In the genomic region with DNA sequence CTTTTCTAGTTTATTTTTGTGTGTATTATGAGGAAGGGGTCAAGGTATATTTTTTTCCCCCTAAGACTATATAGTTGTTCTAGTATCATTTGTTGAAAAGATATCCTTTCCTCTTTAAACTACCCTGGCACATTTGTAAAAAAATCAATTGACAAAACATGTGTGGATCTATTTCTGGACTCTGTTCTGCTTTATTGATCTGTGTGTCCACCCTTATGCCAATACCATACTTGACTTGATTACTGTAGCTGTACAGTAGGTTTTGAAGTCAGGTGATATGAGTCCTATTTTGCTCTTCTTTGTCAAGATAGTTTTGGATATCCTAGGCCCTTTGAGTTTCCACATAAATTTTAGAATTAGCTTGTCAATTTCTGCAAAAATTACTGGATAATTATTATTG, we compare ENCODE assay signal across 2 cellular contexts.
TF ChIP-seq lines count a peak whose summit lies in the region.

No MANE protein-coding gene starts in this region.

TF ChIP-seq in HCT116, 20 proteins besides CTCF, POLR2A, EP300 and RAD21:
- no peak for TF ChIP-seq SRF (IDR thresholded peaks at IDR 0.05; ENCODE audit: low read depth)
- no peak for TF ChIP-seq JUND (IDR thresholded peaks at IDR 0.05)
- no peak for TF ChIP-seq ELF1 (IDR thresholded peaks at IDR 0.05; ENCODE audit: borderline replicate concordance, low read depth)
- no peak for TF ChIP-seq SP1 (IDR thresholded peaks at IDR 0.05; ENCODE audit: low read depth)
- TF ChIP-seq CEBPB (IDR thresholded peaks at IDR 0.05; ENCODE audit: low read depth): no peak
- no peak for TF ChIP-seq SIN3A (IDR thresholded peaks at IDR 0.05; ENCODE audit: low read depth)
- TF ChIP-seq ZNF274 (IDR thresholded peaks at IDR 0.05; ENCODE audit: low read depth, low read length): no peak
- no peak for TF ChIP-seq CBX3 (IDR thresholded peaks at IDR 0.05; ENCODE audit: low read depth)
- no peak for TF ChIP-seq ZFX (IDR thresholded peaks at IDR 0.05)
- TF ChIP-seq EZH2 (IDR thresholded peaks at IDR 0.05): no peak
- TF ChIP-seq POLR2AphosphoS5 (IDR thresholded peaks at IDR 0.05; ENCODE audit: low read depth, low read length): no peak
- TF ChIP-seq, protein P1, sequence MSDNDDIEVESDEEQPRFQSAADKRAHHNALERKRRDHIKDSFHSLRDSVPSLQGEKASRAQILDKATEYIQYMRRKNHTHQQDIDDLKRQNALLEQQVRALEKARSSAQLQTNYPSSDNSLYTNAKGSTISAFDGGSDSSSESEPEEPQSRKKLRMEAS (IDR thresholded peaks at IDR 0.05): no peak

TF ChIP-seq in HepG2, 621 proteins besides CTCF, POLR2A, EP300 and RAD21 (continues in another document):
- TF ChIP-seq, protein P2, sequence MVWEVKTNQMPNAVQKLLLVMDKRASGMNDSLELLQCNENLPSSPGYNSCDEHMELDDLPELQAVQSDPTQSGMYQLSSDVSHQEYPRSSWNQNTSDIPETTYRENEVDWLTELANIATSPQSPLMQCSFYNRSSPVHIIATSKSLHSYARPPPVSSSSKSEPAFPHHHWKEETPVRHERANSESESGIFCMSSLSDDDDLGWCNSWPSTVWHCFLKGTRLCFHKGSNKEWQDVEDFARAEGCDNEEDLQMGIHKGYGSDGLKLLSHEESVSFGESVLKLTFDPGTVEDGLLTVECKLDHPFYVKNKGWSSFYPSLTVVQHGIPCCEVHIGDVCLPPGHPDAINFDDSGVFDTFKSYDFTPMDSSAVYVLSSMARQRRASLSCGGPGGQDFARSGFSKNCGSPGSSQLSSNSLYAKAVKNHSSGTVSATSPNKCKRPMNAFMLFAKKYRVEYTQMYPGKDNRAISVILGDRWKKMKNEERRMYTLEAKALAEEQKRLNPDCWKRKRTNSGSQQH (CRISPR knock-in tag; IDR thresholded peaks at IDR 0.05; ENCODE audit: low read depth): no peak
- TF ChIP-seq, protein P3, sequence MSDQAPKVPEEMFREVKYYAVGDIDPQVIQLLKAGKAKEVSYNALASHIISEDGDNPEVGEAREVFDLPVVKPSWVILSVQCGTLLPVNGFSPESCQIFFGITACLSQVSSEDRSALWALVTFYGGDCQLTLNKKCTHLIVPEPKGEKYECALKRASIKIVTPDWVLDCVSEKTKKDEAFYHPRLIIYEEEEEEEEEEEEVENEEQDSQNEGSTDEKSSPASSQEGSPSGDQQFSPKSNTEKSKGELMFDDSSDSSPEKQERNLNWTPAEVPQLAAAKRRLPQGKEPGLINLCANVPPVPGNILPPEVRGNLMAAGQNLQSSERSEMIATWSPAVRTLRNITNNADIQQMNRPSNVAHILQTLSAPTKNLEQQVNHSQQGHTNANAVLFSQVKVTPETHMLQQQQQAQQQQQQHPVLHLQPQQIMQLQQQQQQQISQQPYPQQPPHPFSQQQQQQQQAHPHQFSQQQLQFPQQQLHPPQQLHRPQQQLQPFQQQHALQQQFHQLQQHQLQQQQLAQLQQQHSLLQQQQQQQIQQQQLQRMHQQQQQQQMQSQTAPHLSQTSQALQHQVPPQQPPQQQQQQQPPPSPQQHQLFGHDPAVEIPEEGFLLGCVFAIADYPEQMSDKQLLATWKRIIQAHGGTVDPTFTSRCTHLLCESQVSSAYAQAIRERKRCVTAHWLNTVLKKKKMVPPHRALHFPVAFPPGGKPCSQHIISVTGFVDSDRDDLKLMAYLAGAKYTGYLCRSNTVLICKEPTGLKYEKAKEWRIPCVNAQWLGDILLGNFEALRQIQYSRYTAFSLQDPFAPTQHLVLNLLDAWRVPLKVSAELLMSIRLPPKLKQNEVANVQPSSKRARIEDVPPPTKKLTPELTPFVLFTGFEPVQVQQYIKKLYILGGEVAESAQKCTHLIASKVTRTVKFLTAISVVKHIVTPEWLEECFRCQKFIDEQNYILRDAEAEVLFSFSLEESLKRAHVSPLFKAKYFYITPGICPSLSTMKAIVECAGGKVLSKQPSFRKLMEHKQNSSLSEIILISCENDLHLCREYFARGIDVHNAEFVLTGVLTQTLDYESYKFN (CRISPR knock-in tag; conservative IDR thresholded peaks at IDR 0.05): peak; percentile 83
- TF ChIP-seq, protein P4, sequence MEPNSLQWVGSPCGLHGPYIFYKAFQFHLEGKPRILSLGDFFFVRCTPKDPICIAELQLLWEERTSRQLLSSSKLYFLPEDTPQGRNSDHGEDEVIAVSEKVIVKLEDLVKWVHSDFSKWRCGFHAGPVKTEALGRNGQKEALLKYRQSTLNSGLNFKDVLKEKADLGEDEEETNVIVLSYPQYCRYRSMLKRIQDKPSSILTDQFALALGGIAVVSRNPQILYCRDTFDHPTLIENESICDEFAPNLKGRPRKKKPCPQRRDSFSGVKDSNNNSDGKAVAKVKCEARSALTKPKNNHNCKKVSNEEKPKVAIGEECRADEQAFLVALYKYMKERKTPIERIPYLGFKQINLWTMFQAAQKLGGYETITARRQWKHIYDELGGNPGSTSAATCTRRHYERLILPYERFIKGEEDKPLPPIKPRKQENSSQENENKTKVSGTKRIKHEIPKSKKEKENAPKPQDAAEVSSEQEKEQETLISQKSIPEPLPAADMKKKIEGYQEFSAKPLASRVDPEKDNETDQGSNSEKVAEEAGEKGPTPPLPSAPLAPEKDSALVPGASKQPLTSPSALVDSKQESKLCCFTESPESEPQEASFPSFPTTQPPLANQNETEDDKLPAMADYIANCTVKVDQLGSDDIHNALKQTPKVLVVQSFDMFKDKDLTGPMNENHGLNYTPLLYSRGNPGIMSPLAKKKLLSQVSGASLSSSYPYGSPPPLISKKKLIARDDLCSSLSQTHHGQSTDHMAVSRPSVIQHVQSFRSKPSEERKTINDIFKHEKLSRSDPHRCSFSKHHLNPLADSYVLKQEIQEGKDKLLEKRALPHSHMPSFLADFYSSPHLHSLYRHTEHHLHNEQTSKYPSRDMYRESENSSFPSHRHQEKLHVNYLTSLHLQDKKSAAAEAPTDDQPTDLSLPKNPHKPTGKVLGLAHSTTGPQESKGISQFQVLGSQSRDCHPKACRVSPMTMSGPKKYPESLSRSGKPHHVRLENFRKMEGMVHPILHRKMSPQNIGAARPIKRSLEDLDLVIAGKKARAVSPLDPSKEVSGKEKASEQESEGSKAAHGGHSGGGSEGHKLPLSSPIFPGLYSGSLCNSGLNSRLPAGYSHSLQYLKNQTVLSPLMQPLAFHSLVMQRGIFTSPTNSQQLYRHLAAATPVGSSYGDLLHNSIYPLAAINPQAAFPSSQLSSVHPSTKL (CRISPR knock-in tag; IDR thresholded peaks at IDR 0.05): peak; percentile 47
- TF ChIP-seq, protein P5, sequence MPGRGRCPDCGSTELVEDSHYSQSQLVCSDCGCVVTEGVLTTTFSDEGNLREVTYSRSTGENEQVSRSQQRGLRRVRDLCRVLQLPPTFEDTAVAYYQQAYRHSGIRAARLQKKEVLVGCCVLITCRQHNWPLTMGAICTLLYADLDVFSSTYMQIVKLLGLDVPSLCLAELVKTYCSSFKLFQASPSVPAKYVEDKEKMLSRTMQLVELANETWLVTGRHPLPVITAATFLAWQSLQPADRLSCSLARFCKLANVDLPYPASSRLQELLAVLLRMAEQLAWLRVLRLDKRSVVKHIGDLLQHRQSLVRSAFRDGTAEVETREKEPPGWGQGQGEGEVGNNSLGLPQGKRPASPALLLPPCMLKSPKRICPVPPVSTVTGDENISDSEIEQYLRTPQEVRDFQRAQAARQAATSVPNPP (CRISPR knock-in tag; IDR thresholded peaks at IDR 0.05): no peak
- TF ChIP-seq ETV6 (CRISPR knock-in tag; conservative IDR thresholded peaks at IDR 0.05): no peak
- no peak for TF ChIP-seq SOX6 (IDR thresholded peaks at IDR 0.05)
- TF ChIP-seq SOX6 (CRISPR knock-in tag; IDR thresholded peaks at IDR 0.05): peak; percentile 35; the same call in 1 of the 2 replicates
- 0 out of 2 replicates have a peak, but pooled peaks have one; percentile 30 for TF ChIP-seq ATF1 (CRISPR knock-in tag; IDR thresholded peaks at IDR 0.05)
- TF ChIP-seq, protein P6, sequence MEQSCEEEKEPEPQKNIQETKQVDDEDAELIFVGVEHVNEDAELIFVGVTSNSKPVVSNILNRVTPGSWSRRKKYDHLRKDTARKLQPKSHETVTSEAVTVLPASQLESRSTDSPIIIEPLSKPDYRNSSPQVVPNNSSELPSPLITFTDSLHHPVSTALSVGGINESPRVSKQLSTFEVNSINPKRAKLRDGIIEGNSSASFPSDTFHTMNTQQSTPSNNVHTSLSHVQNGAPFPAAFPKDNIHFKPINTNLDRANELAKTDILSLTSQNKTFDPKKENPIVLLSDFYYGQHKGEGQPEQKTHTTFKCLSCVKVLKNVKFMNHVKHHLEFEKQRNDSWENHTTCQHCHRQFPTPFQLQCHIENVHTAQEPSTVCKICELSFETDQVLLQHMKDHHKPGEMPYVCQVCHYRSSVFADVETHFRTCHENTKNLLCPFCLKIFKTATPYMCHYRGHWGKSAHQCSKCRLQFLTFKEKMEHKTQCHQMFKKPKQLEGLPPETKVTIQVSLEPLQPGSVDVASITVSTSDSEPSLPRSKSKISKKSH (CRISPR knock-in tag; IDR thresholded peaks at IDR 0.05; ENCODE audit: borderline replicate concordance): no peak
- TF ChIP-seq GFI1 (CRISPR knock-in tag; IDR thresholded peaks at IDR 0.05; ENCODE audit: borderline replicate concordance): no peak
- TF ChIP-seq, protein P7, sequence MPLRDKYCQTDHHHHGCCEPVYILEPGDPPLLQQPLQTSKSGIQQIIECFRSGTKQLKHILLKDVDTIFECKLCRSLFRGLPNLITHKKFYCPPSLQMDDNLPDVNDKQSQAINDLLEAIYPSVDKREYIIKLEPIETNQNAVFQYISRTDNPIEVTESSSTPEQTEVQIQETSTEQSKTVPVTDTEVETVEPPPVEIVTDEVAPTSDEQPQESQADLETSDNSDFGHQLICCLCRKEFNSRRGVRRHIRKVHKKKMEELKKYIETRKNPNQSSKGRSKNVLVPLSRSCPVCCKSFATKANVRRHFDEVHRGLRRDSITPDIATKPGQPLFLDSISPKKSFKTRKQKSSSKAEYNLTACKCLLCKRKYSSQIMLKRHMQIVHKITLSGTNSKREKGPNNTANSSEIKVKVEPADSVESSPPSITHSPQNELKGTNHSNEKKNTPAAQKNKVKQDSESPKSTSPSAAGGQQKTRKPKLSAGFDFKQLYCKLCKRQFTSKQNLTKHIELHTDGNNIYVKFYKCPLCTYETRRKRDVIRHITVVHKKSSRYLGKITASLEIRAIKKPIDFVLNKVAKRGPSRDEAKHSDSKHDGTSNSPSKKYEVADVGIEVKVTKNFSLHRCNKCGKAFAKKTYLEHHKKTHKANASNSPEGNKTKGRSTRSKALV (CRISPR knock-in tag; IDR thresholded peaks at IDR 0.05): no peak
- TF ChIP-seq, protein P8, sequence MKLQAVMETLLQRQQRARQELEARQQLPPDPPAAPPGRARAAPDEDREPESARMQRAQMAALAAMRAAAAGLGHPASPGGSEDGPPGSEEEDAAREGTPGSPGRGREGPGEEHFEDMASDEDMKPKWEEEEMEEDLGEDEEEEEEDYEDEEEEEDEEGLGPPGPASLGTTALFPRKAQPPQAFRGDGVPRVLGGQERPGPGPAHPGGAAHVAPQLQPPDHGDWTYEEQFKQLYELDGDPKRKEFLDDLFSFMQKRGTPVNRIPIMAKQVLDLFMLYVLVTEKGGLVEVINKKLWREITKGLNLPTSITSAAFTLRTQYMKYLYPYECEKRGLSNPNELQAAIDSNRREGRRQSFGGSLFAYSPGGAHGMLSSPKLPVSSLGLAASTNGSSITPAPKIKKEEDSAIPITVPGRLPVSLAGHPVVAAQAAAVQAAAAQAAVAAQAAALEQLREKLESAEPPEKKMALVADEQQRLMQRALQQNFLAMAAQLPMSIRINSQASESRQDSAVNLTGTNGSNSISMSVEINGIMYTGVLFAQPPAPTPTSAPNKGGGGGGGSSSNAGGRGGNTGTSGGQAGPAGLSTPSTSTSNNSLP (IDR thresholded peaks at IDR 0.05; ENCODE audit: low read depth, low read length): peak; percentile 87
- TF ChIP-seq, protein P9, sequence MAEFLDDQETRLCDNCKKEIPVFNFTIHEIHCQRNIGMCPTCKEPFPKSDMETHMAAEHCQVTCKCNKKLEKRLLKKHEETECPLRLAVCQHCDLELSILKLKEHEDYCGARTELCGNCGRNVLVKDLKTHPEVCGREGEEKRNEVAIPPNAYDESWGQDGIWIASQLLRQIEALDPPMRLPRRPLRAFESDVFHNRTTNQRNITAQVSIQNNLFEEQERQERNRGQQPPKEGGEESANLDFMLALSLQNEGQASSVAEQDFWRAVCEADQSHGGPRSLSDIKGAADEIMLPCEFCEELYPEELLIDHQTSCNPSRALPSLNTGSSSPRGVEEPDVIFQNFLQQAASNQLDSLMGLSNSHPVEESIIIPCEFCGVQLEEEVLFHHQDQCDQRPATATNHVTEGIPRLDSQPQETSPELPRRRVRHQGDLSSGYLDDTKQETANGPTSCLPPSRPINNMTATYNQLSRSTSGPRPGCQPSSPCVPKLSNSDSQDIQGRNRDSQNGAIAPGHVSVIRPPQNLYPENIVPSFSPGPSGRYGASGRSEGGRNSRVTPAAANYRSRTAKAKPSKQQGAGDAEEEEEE (CRISPR knock-in tag; IDR thresholded peaks at IDR 0.05; ENCODE audit: borderline replicate concordance): no peak
- TF ChIP-seq MIXL1 (CRISPR knock-in tag; IDR thresholded peaks at IDR 0.05): peak; percentile 37; the same call in 1 of the 2 replicates
- TF ChIP-seq KAT2B (IDR thresholded peaks at IDR 0.05; ENCODE audit: borderline replicate concordance, low read depth, low read length): peak; percentile 99
- peak; percentile 75 for TF ChIP-seq MEF2D (CRISPR knock-in tag; IDR thresholded peaks at IDR 0.05)
- TF ChIP-seq HNF4G (IDR thresholded peaks at IDR 0.05; ENCODE audit: borderline replicate concordance, low read depth, low read length): 0 out of 2 replicates have a peak, but pooled peaks have one; percentile 42
- no peak for TF ChIP-seq HNF4G (CRISPR knock-in tag; IDR thresholded peaks at IDR 0.05; ENCODE audit: borderline replicate concordance, low read depth)
- peak; percentile 42; the same call in 1 of the 2 replicates for TF ChIP-seq FOXA3 (CRISPR knock-in tag; IDR thresholded peaks at IDR 0.05)
- 0 out of 2 replicates have a peak, but pooled peaks have one; percentile 34 for TF ChIP-seq NFIC (IDR thresholded peaks at IDR 0.05; ENCODE audit: low read length)
- TF ChIP-seq, protein P10, sequence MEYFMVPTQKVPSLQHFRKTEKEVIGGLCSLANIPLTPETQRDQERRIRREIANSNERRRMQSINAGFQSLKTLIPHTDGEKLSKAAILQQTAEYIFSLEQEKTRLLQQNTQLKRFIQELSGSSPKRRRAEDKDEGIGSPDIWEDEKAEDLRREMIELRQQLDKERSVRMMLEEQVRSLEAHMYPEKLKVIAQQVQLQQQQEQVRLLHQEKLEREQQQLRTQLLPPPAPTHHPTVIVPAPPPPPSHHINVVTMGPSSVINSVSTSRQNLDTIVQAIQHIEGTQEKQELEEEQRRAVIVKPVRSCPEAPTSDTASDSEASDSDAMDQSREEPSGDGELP (IDR thresholded peaks at IDR 0.05; ENCODE audit: borderline replicate concordance, low read depth): peak; percentile 51
- TF ChIP-seq, protein P11, sequence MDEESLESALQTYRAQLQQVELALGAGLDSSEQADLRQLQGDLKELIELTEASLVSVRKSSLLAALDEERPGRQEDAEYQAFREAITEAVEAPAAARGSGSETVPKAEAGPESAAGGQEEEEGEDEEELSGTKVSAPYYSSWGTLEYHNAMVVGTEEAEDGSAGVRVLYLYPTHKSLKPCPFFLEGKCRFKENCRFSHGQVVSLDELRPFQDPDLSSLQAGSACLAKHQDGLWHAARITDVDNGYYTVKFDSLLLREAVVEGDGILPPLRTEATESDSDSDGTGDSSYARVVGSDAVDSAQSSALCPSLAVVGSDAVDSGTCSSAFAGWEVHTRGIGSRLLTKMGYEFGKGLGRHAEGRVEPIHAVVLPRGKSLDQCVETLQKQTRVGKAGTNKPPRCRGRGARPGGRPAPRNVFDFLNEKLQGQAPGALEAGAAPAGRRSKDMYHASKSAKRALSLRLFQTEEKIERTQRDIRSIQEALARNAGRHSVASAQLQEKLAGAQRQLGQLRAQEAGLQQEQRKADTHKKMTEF (CRISPR knock-in tag; IDR thresholded peaks at IDR 0.05): peak; percentile 31; the same call in 1 of the 2 replicates
